ENCODE assay signal across 11 cellular contexts in genomic region chr2:41934323-41935003, GRCh38.
DNase-seq lines count a peak whose midpoint lies in the region; ATAC-seq and TF ChIP-seq lines count a peak whose summit lies in the region.
"Had no signal": no experiment of that assay in that cellular context is flagged by ENCODE, and none has a peak within 500 bp of the region (broad histone marks: within the 10 kb centered on the region; RNA-seq: fewer than 3 reads in every experiment).

No MANE protein-coding gene starts in this region.

- BruUV-seq in PC-9 (replicated peaks; lab: Mats Ljungman, UMichigan) = no TSS peak

- H3K27me3 ChIP-seq in PC-9 (ENCODE audit: insufficient read depth, low read depth) (no peaks in the 10 kb centered on the region), thoracic aorta (replicated peaks; ENCODE audit: insufficient read depth) (no peaks in the 10 kb centered on the region)

- no peaks in the 10 kb centered on the region for H3K79me2 ChIP-seq in PC-9 (ENCODE audit: low read depth)

- peak overlapping the region; percentile 48 for H3K4me2 ChIP-seq in PC-9

- H2AFZ ChIP-seq in PC-9 = no peak overlapping the region

- TF ChIP-seq CTCF in PC-9 (conservative IDR thresholded peaks at IDR 0.05) = no peak
- TF ChIP-seq CTCF in fibroblast of mammary gland (conservative IDR thresholded peaks at IDR 0.05; ENCODE audit: control insufficient read depth, insufficient read depth, low read depth, low read length) = no peak
- TF ChIP-seq CTCF in mucosa of descending colon (IDR thresholded peaks at IDR 0.05) = no peak
- TF ChIP-seq CTCF in thoracic aorta (IDR thresholded peaks at IDR 0.05) = no peak

- intact Hi-C loops in PC-9 (cut with micrococcal nuclease; ENCODE audit: unreplicated experiment) = loop anchor here (5.0 kb wide), 1 partner anchor 1138 kb away; no protein-coding TSS in a partner anchor
- intact Hi-C loops in mucosa of descending colon (cut with DNase I, micrococcal nuclease) = no loop called here

- H3K4me3 ChIP-seq in PC-9 = no peak overlapping the region
- no peak overlapping the region for H3K4me3 ChIP-seq in fibroblast of mammary gland (ENCODE audit: control insufficient read depth, low read depth, low read length)
- no peak overlapping the region for H3K4me3 ChIP-seq in mucosa of descending colon
- H3K4me3 ChIP-seq in thoracic aorta = no peak overlapping the region

- ATAC-seq in mucosa of descending colon = peak; percentile 15
- ATAC-seq in thoracic aorta (ENCODE audit: insufficient number of reproducible peaks, low FRiP score, low read depth) = no peak
- ATAC-seq in GM21576 (IDR thresholded peaks at IDR 0.05; ENCODE audit: unreplicated experiment) = no peak
- ATAC-seq: stimulated activated memory B cell treated with anti-CD40 and anti-IgM and Interleukin-4, amounts not matched to agents 10 μg/mL and 1 μg/mL and 100 μg/mL, for 72 hours had no signal

- peaks cover 86% of the 10 kb centered on the region for H3K4me1 ChIP-seq in PC-9 (replicated peaks; ENCODE audit: insufficient read depth)
- no peaks in the 10 kb centered on the region for H3K4me1 ChIP-seq in mucosa of descending colon (ENCODE audit: low read depth)
- H3K4me1 ChIP-seq in thoracic aorta (ENCODE audit: control insufficient read depth in 1 of 2, low read depth in 2 of 2) = peaks cover 8 to 69% of the 10 kb centered on the region in 2 donors

- H3K9me2 ChIP-seq in PC-9 (ENCODE audit: insufficient read depth) = no peaks in the 10 kb centered on the region

- H3K27ac ChIP-seq in PC-9 (peak overlapping the region; percentile 87), thoracic aorta (peak overlapping the region; percentile 9 to 13)
- H3K27ac ChIP-seq: HL-60 had no signal

- H3K9me3 ChIP-seq in PC-9 (ENCODE audit: insufficient read depth, low read depth) = no peaks in the 10 kb centered on the region
- H3K9me3 ChIP-seq in mucosa of descending colon = no peaks in the 10 kb centered on the region
- no peaks in the 10 kb centered on the region for H3K9me3 ChIP-seq in thoracic aorta

- CTCF ChIA-PET in PC-9 (lab: Charles Lee) = no interaction called here

- H4K20me1 ChIP-seq in PC-9 (ENCODE audit: insufficient read depth) = no peaks in the 10 kb centered on the region

- H3K36me3 ChIP-seq in PC-9 (ENCODE audit: low read depth) = no peaks in the 10 kb centered on the region
- H3K36me3 ChIP-seq in mucosa of descending colon (ENCODE audit: low read depth) = no peaks in the 10 kb centered on the region
- no peaks in the 10 kb centered on the region for H3K36me3 ChIP-seq in thoracic aorta

- H3F3A ChIP-seq in PC-9 (ENCODE audit: insufficient read depth, low read depth) = peaks cover 61% of the 10 kb centered on the region

- DNase-seq in PC-9 = no peak
- DNase-seq in fibroblast of mammary gland (ENCODE audit: low read depth) = peak; percentile 76
- no peak for DNase-seq in mucosa of descending colon
- no peak for DNase-seq in thoracic aorta (ENCODE audit: low spot score)
- no peak for DNase-seq in OCI-M2 (lab: John Stamatoyannopoulos, UW; ENCODE audit: unreplicated experiment)
- no peak for DNase-seq in NCI-H128 (lab: John Stamatoyannopoulos, UW; ENCODE audit: unreplicated experiment)
- DNase-seq in HT-29 (ENCODE audit: low spot score) = no peak
- DNase-seq: NCI-H1417 had no signal

- POLR2A ChIA-PET in PC-9 (lab: Charles Lee; ENCODE audit: unreplicated experiment) = no interaction called here
